Comparison of ENCODE assay signal across 30 cellular contexts in the genomic region with DNA sequence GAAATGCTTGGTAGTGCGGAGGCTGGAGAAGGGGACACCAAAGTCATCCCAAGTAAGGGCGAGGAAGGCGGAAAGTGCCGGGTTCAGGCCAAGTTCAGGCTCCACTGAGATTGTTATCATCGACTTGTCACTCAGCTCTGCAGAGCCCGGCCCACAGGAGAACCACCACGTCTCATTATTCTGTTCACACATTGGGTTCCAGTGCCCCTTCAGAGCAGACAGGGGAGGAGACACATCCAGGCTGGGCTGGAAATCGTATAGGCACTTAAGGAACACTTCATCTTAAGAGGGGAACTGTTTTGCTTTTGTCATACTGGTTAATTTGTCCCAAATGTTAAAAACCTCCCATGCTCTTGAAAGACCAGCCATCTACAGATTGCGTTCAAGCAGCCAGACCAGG.
"Had no signal": no experiment of that assay in that cellular context is flagged by ENCODE, and none has a peak within 500 bp of the region (broad histone marks: within the 10 kb centered on the region; RNA-seq: fewer than 3 reads in every experiment).

No MANE protein-coding gene starts in this region.

- H3K9me3 Mint-ChIP-seq: dendritic cell treated with granulocyte-macrophage colony-stimulating factor and Interleukin-4, amounts not matched to agents 40 ng/mL and 50 ng/mL, for 4 days; endodermal cell; natural killer cell treated with Interleukin-12 subunit alpha and Interleukin-12 subunit beta and Interleukin-15 and Interleukin-18, amount 100 ng/mL, for 72 hours; neural progenitor cell; stimulated activated effector memory CD8-positive, alpha-beta T cell treated with anti-CD3 and anti-CD28 coated beads, Interleukin-12 subunit alpha, Interleukin-12 subunit beta, amount 100 ng/mL, for 72 hours had no signal

- H3K36me3 ChIP-seq: colonic mucosa, esophagus squamous epithelium, heart right ventricle, neural progenitor cell, prostate gland, right atrium auricular region, stomach, transverse colon, vagina had no signal

- H3K4me1 Mint-ChIP-seq: memory B cell; naive B cell; stimulated activated effector memory CD8-positive, alpha-beta T cell treated with anti-CD3 and anti-CD28 coated beads, Interleukin-12 subunit alpha, Interleukin-12 subunit beta, amount 100 ng/mL, for 72 hours had no signal

- H3K4me2 ChIP-seq: neural progenitor cell, smooth muscle cell had no signal

- H2AFZ ChIP-seq: neural progenitor cell, parathyroid adenoma had no signal

- H3K4me3 Mint-ChIP-seq: dendritic cell treated with granulocyte-macrophage colony-stimulating factor and Interleukin-4, amounts not matched to agents 40 ng/mL and 50 ng/mL, for 4 days; endodermal cell; memory B cell; naive B cell; natural killer cell treated with Interleukin-12 subunit alpha and Interleukin-12 subunit beta and Interleukin-15 and Interleukin-18, amount 100 ng/mL, for 72 hours; neural progenitor cell; stimulated activated effector memory CD8-positive, alpha-beta T cell treated with anti-CD3 and anti-CD28 coated beads, Interleukin-12 subunit alpha, Interleukin-12 subunit beta, amount 100 ng/mL, for 72 hours had no signal

- H3K27ac ChIP-seq: colonic mucosa, esophagus squamous epithelium, heart right ventricle, neural progenitor cell, parathyroid adenoma, prostate gland, right atrium auricular region, stomach, transverse colon, vagina had no signal

- H3K36me3 Mint-ChIP-seq: memory B cell; naive B cell; natural killer cell treated with Interleukin-12 subunit alpha and Interleukin-12 subunit beta and Interleukin-15 and Interleukin-18, amount 100 ng/mL, for 72 hours; neural progenitor cell; stimulated activated effector memory CD8-positive, alpha-beta T cell treated with anti-CD3 and anti-CD28 coated beads, Interleukin-12 subunit alpha, Interleukin-12 subunit beta, amount 100 ng/mL, for 72 hours had no signal

- ATAC-seq: heart right ventricle; left colon; left ventricle myocardium superior; mucosa of descending colon; natural killer cell treated with Interleukin-12 subunit alpha and Interleukin-12 subunit beta and Interleukin-15 and Interleukin-18, amount 100 ng/mL, for 72 hours; sciatic nerve; stimulated activated effector memory CD8-positive, alpha-beta T cell treated with anti-CD3 and anti-CD28 coated beads, Interleukin-12 subunit alpha, Interleukin-12 subunit beta, amount 100 ng/mL, for 72 hours had no signal

- H3K79me2 ChIP-seq: parathyroid adenoma had no signal

- H3K27me3 Mint-ChIP-seq: dendritic cell treated with granulocyte-macrophage colony-stimulating factor and Interleukin-4, amounts not matched to agents 40 ng/mL and 50 ng/mL, for 4 days had no signal

- H3K27ac Mint-ChIP-seq: dendritic cell treated with granulocyte-macrophage colony-stimulating factor and Interleukin-4, amounts not matched to agents 40 ng/mL and 50 ng/mL, for 4 days; endodermal cell; memory B cell; naive B cell; natural killer cell treated with Interleukin-12 subunit alpha and Interleukin-12 subunit beta and Interleukin-15 and Interleukin-18, amount 100 ng/mL, for 72 hours; neural progenitor cell; stimulated activated effector memory CD8-positive, alpha-beta T cell treated with anti-CD3 and anti-CD28 coated beads, Interleukin-12 subunit alpha, Interleukin-12 subunit beta, amount 100 ng/mL, for 72 hours had no signal

- H3K4me1 ChIP-seq: colonic mucosa, esophagus squamous epithelium, heart right ventricle, prostate gland, right atrium auricular region, transverse colon, vagina had no signal

- H3K27me3 ChIP-seq: colonic mucosa, neural progenitor cell, right atrium auricular region, transverse colon, vagina had no signal

- DNase-seq: colonic mucosa; effector CD8-positive, alpha-beta T cell; endodermal cell; esophagus squamous epithelium; foreskin melanocyte; glutamatergic neuron; heart right ventricle; hippocampal formation; left colon; left ventricle myocardium superior; mucosa of descending colon; naive B cell; stimulated activated CD4-positive, alpha-beta T cell treated with anti-CD3 and anti-CD28 coated beads, Interleukin-12 subunit alpha, Interleukin-12 subunit beta, amount 100 ng/mL, for 4 hours; stimulated activated CD4-positive, alpha-beta T cell treated with anti-CD3 and anti-CD28 coated beads, Interleukin-1b, Interleukin-23, amount 100 ng/mL, for 48 hours; stimulated activated CD4-positive, alpha-beta T cell treated with anti-CD3 and anti-CD28 coated beads, Interleukin-4, amount 100 ng/mL, for 24 hours; stimulated activated naive CD4-positive, alpha-beta T cell treated with Interleukin-2 at 50 U/mL for 16 hours; stomach; transverse colon had no signal

- H3K4me3 ChIP-seq: colonic mucosa, esophagus squamous epithelium, heart right ventricle, lung, mucosa of descending colon, neural progenitor cell, prostate gland, right atrium auricular region, smooth muscle cell, stomach, transverse colon, vagina had no signal

- H3K9me3 ChIP-seq: colonic mucosa, esophagus squamous epithelium, heart right ventricle, mucosa of descending colon, prostate gland, right atrium auricular region, stomach, transverse colon, vagina had no signal
